ENCODE assay signal across 8 cellular contexts in genomic region chr6:79076881-79077641, GRCh38.
DNase-seq lines count a peak whose midpoint lies in the region; FAIRE-seq and TF ChIP-seq lines count a peak whose summit lies in the region.

No MANE protein-coding gene starts in this region.

- H3K27ac ChIP-seq in RWPE1, result peak overlapping the region; percentile 92

- peaks cover 9% of the 10 kb centered on the region for H3K36me3 Mint-ChIP-seq in nephron (ENCODE audit: low read depth)

- DNase-seq in ELF-1 (ENCODE audit: low read depth, low spot score) (peak; percentile 95), H54 (ENCODE audit: insufficient read length, low spot score) (peak; percentile 92), LoVo (ENCODE audit: low spot score) (peak; percentile 90), RWPE1 (ENCODE audit: low spot score) (peak; percentile 78), fibroblast of pulmonary artery (ENCODE audit: low read depth) (peak; percentile 96)
- peak; percentile 82 for DNase-seq in activated T-helper 9 cell treated with anti-CD3 and anti-CD28 coated beads, Interleukin-2, amount 50 U/mL, for 16 hours (ENCODE audit: low read depth)
- peak; percentile 79 for DNase-seq in stimulated activated naive CD4-positive, alpha-beta T cell treated with Interleukin-2 at 50 U/mL for 16 hours (lab: John Stamatoyannopoulos, UW)

- no peaks in the 10 kb centered on the region for H3K9me3 Mint-ChIP-seq in nephron

- H3K4me3 ChIP-seq in fibroblast of pulmonary artery (replicated peaks; ENCODE audit: low read depth, low read length), result peak overlapping the region; percentile 75

- H3K4me1 Mint-ChIP-seq in nephron, result peaks cover 30% of the 10 kb centered on the region

- CTCF ChIA-PET in RWPE1 (lab: Yijun Ruan, JAX), result interaction anchor here (0.5 kb wide), 1 partner anchor 270 kb away, joined by 6 read pairs; no protein-coding TSS in a partner anchor

- TF ChIP-seq CTCF in RWPE1 (conservative IDR thresholded peaks at IDR 0.05; ENCODE audit: low read depth) (no peak), fibroblast of pulmonary artery (IDR thresholded peaks at IDR 0.05; ENCODE audit: low read length, missing control alignments) (no peak), nephron (IDR thresholded peaks at IDR 0.05; ENCODE audit: unreplicated experiment in 3 of 3) (no peak)

- peak overlapping the region; percentile 89 to 90 (median 89) for H3K4me3 Mint-ChIP-seq in nephron

- peak; percentile 85 for FAIRE-seq in H54 (lab: Jason Lieb, UNC)

- peaks cover 4% of the 10 kb centered on the region for H3K27me3 Mint-ChIP-seq in nephron (ENCODE audit: low read depth)

- POLR2A ChIA-PET in RWPE1 (lab: Yijun Ruan, JAX; ENCODE audit: low non-redundant PET), result no interaction called here

- TF ChIP-seq POLR2A in H54 (IDR thresholded peaks at IDR 0.05; ENCODE audit: low read depth, low read length), result no peak

- H3K27ac Mint-ChIP-seq in nephron, result peak overlapping the region; percentile 89 to 98 (median 95)

Comparison
In these comparisons a context has a peak if more than half of its experiments do, and no peak if none do; other contexts are left out.
1. Peak in every context shown above with its lines: DNase-seq, H3K4me3 ChIP-seq and H3K27ac ChIP-seq.